8 cellular contexts compared by ENCODE assay signal in genomic region chr4:169009281-169010124, GRCh38. TPM values are rescaled to one million over a fixed set of nuclear protein-coding genes. Genes with fewer than 3 reads are reported as not detected.
DNase-seq lines count a peak whose midpoint lies in the region; ATAC-seq and TF ChIP-seq lines count a peak whose summit lies in the region.

No MANE protein-coding gene starts in this region.

- no peaks in the 10 kb centered on the region for H3K27me3 ChIP-seq in BE2C
- H3K27me3 ChIP-seq in NT2/D1 (ENCODE audit: insufficient read depth, insufficient read length): no peaks in the 10 kb centered on the region

- no peaks in the 10 kb centered on the region for H3K27me3 Mint-ChIP-seq in activated T-cell treated with anti-CD3 and anti-CD28 coated beads, Interleukin-2, amount 50 U/mL, for 4 hours (ENCODE audit: low read depth)
- no peaks in the 10 kb centered on the region for H3K27me3 Mint-ChIP-seq in natural killer cell (ENCODE audit: low read depth in 2 of 2)
- H3K27me3 Mint-ChIP-seq in stimulated activated naive CD8-positive, alpha-beta T cell treated with anti-CD3 and anti-CD28 coated beads, Interleukin-15, amount 100 ng/mL, for 72 hours: no peaks in the 10 kb centered on the region

- peaks cover 8% of the 10 kb centered on the region for H3K36me3 Mint-ChIP-seq in activated T-cell treated with anti-CD3 and anti-CD28 coated beads, Interleukin-2, amount 50 U/mL, for 4 hours (ENCODE audit: insufficient read depth)
- peaks cover 3% of the 10 kb centered on the region for H3K36me3 Mint-ChIP-seq in natural killer cell

- intact Hi-C loops in natural killer cell (cut with micrococcal nuclease): loop anchor here (1.0 to 10.0 kb wide), 7 partner anchors 87 to 1015 kb away; partner anchors contain the start of genes DDX60, DDX60L, HPF1 and MFAP3L

- ATAC-seq in GM19043 (IDR thresholded peaks at IDR 0.05; ENCODE audit: low read depth, unreplicated experiment): peak; percentile 23
- peak; percentile 40 for ATAC-seq in HG03432 (IDR thresholded peaks at IDR 0.05; ENCODE audit: unreplicated experiment)
- ATAC-seq in activated T-cell treated with anti-CD3 and anti-CD28 coated beads, Interleukin-2, amount 50 U/mL, for 4 hours: peak; percentile 38 to 41
- peak; percentile 35 to 62 (median 39) for ATAC-seq in natural killer cell
- ATAC-seq in stimulated activated naive CD8-positive, alpha-beta T cell treated with anti-CD3 and anti-CD28 coated beads, Interleukin-15, amount 100 ng/mL, for 72 hours: peak; percentile 67

- TF ChIP-seq CTCF in BE2C (IDR thresholded peaks at IDR 0.05; ENCODE audit: low read depth, low read length) (peak; percentile 33), fibroblast of mammary gland (conservative IDR thresholded peaks at IDR 0.05; ENCODE audit: control insufficient read depth, insufficient read depth, low read depth, low read length) (no peak), natural killer cell (IDR thresholded peaks at IDR 0.05) (peak; percentile 39)

- peaks cover 8% of the 10 kb centered on the region for H3K36me3 ChIP-seq in BE2C
- peaks cover 10% of the 10 kb centered on the region for H3K36me3 ChIP-seq in NT2/D1 (ENCODE audit: insufficient read depth, insufficient read length, low read length)

- peak overlapping the region; percentile 93 to 99 for H3K27ac Mint-ChIP-seq in natural killer cell
- peak overlapping the region; percentile 97 to 99 for H3K27ac Mint-ChIP-seq in stimulated activated naive CD8-positive, alpha-beta T cell treated with anti-CD3 and anti-CD28 coated beads, Interleukin-15, amount 100 ng/mL, for 72 hours

- H3K9me3 Mint-ChIP-seq in activated T-cell treated with anti-CD3 and anti-CD28 coated beads, Interleukin-2, amount 50 U/mL, for 4 hours: no peaks in the 10 kb centered on the region
- H3K9me3 Mint-ChIP-seq in natural killer cell: no peaks in the 10 kb centered on the region
- no peaks in the 10 kb centered on the region for H3K9me3 Mint-ChIP-seq in stimulated activated naive CD8-positive, alpha-beta T cell treated with anti-CD3 and anti-CD28 coated beads, Interleukin-15, amount 100 ng/mL, for 72 hours

- DNase-seq in BE2C (peak; percentile 73), NT2/D1 (ENCODE audit: low read depth, low spot score) (peak; percentile 20), fibroblast of mammary gland (ENCODE audit: low read depth) (peak; percentile 65), natural killer cell (peak; percentile 55)
- DNase-seq in activated T-cell treated with anti-CD3 and anti-CD28 coated beads, Interleukin-2, amount 50 U/mL, for 4 hours: peak; percentile 36
- DNase-seq in stimulated activated naive CD8-positive, alpha-beta T cell treated with anti-CD3 and anti-CD28 coated beads, Interleukin-15, amount 100 ng/mL, for 72 hours: peak; percentile 58 to 65

- peak overlapping the region; percentile 95 for H3K4me3 Mint-ChIP-seq in activated T-cell treated with anti-CD3 and anti-CD28 coated beads, Interleukin-2, amount 50 U/mL, for 4 hours
- peak overlapping the region; percentile 88 for H3K4me3 Mint-ChIP-seq in natural killer cell
- H3K4me3 Mint-ChIP-seq in stimulated activated naive CD8-positive, alpha-beta T cell treated with anti-CD3 and anti-CD28 coated beads, Interleukin-15, amount 100 ng/mL, for 72 hours: peak overlapping the region; percentile 94 to 97

- H3K4me1 ChIP-seq in BE2C (peaks cover 16% of the 10 kb centered on the region), NT2/D1 (ENCODE audit: insufficient read depth, insufficient read length) (no peaks in the 10 kb centered on the region)

- H3K4me3 ChIP-seq in BE2C (ENCODE audit: low read depth, low read length): peak overlapping the region; percentile 91
- peak overlapping the region; percentile 75 for H3K4me3 ChIP-seq in NT2/D1 (ENCODE audit: insufficient read length, low read depth)
- peak overlapping the region; percentile 89 for H3K4me3 ChIP-seq in fibroblast of mammary gland (ENCODE audit: control insufficient read depth, low read depth, low read length)

- H3K9ac ChIP-seq in NT2/D1 (ENCODE audit: insufficient read length, low read depth): peak overlapping the region; percentile 84

- peaks cover 29% of the 10 kb centered on the region for H3K4me1 Mint-ChIP-seq in activated T-cell treated with anti-CD3 and anti-CD28 coated beads, Interleukin-2, amount 50 U/mL, for 4 hours (ENCODE audit: low read depth)
- peaks cover 47 to 52% of the 10 kb centered on the region in 2 donors for H3K4me1 Mint-ChIP-seq in natural killer cell
- H3K4me1 Mint-ChIP-seq in stimulated activated naive CD8-positive, alpha-beta T cell treated with anti-CD3 and anti-CD28 coated beads, Interleukin-15, amount 100 ng/mL, for 72 hours: peaks cover 31% of the 10 kb centered on the region

- H3K9me3 ChIP-seq in BE2C (no peaks in the 10 kb centered on the region), NT2/D1 (ENCODE audit: insufficient read depth, low read length) (no peaks in the 10 kb centered on the region)

RNA-seq across cellular contexts. Expression of gene CBR4, which starts 0.6 kb away (rescaled TPM):
- polyA plus RNA-seq in BE2C (2012; ENCODE audit: insufficient read depth, insufficient read length, low read depth): 11.2 TPM
- 10 to 100 TPM; 12.5 to 16.0 (median 14.3) TPM for total RNA-seq in activated T-cell treated with anti-CD3 and anti-CD28 coated beads, Interleukin-2, amount 50 U/mL, for 4 hours
- total RNA-seq in natural killer cell: 10 to 100 TPM; 17.2 to 28.1 (median 20.3) TPM

Comparison
In these comparisons a context has a peak if more than half of its experiments do, and no peak if none do; other contexts are left out.
1. Peak in every context shown above with its lines: DNase-seq, ATAC-seq and H3K4me3 ChIP-seq.
2. DNase-seq: peak in every context shown above with its lines; median percentile 73 in BE2C; 65 in fibroblast of mammary gland; 62 in stimulated activated naive CD8-positive, alpha-beta T cell treated with anti-CD3 and anti-CD28 coated beads, Interleukin-15, amount 100 ng/mL, for 72 hours; 55 in natural killer cell; 36 in activated T-cell treated with anti-CD3 and anti-CD28 coated beads, Interleukin-2, amount 50 U/mL, for 4 hours; 20 in NT2/D1.